9 cellular contexts compared by ENCODE assay signal in the genomic region with DNA sequence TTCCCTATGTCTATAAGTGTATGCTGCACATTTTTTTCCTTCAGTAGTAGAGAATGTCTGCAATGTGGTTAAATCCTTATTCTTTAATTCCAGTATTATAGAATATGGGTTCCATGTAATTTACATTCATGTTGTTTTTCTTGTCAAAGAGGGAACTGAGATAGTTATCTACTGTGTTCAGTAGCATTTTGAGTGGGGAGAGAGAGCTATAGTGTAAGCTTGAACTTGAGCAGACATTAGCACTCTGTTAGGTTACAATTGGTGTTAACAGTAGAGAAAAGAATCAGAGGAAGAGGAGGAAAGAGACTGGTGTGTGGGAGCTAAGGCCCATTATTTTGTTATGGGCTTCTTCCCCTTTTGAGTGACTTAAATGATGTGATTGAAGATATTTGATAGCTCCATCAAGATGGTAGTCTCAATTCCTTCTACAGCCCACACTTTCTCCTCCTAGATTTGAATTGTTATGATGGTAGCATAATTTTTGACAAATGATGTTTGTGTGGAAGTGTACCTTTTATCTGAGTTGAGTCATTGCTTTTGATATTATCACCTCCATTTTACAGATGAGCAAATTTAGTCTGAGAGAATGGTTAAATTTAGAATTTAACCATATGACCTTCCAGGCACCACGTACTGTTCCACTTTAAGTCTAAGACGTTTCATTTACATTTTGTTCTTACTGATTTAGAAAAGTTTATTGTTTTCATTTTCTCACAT.
DNase-seq lines count a peak whose midpoint lies in the region; ATAC-seq and TF ChIP-seq lines count a peak whose summit lies in the region.
"Had no signal": no experiment of that assay in that cellular context is flagged by ENCODE, and none has a peak within 500 bp of the region (broad histone marks: within the 10 kb centered on the region; RNA-seq: fewer than 3 reads in every experiment).

No MANE protein-coding gene starts in this region.

- no peaks in the 10 kb centered on the region for H3K27me3 Mint-ChIP-seq in activated T-helper 2 cell treated with anti-CD3 and anti-CD28 coated beads, Interferon-gamma antibody, Interleukin-2, Interleukin-4, amounts not matched to agents 10 μg/mL and 5 μg/mL and 100 μg/mL, durations not matched to agents 14 hours and 24 hours and 36 hours (ENCODE audit: low read depth)
- H3K27me3 Mint-ChIP-seq in activated CD8-positive, alpha-beta T cell treated with anti-CD3 and anti-CD28 coated beads for 36 hours = peaks cover 17% of the 10 kb centered on the region

- no peak for DNase-seq in activated T-helper 2 cell treated with anti-CD3 and anti-CD28 coated beads, Interferon-gamma antibody, Interleukin-2, Interleukin-4, amounts not matched to agents 10 μg/mL and 5 μg/mL and 100 μg/mL, durations not matched to agents 14 hours and 24 hours and 36 hours (ENCODE audit: low spot score)
- DNase-seq in stomach = no peak
- DNase-seq in activated gamma-delta T cell (lab: John Stamatoyannopoulos, UW) = no peak
- no peak for DNase-seq in activated CD8-positive, alpha-beta T cell treated with anti-CD3 and anti-CD28 coated beads for 36 hours
- DNase-seq: KG1 had no signal

- TF ChIP-seq POLR2A in stomach (IDR thresholded peaks at IDR 0.05) = no peak

- peaks cover 76% of the 10 kb centered on the region for H3K4me1 Mint-ChIP-seq in activated T-helper 2 cell treated with anti-CD3 and anti-CD28 coated beads, Interferon-gamma antibody, Interleukin-2, Interleukin-4, amounts not matched to agents 10 μg/mL and 5 μg/mL and 100 μg/mL, durations not matched to agents 14 hours and 24 hours and 36 hours (ENCODE audit: low read depth)
- peaks cover 12% of the 10 kb centered on the region for H3K4me1 Mint-ChIP-seq in activated CD8-positive, alpha-beta T cell treated with anti-CD3 and anti-CD28 coated beads for 36 hours (ENCODE audit: low read depth)

- TF ChIP-seq EP300 in stomach (IDR thresholded peaks at IDR 0.05) = no peak

- H3K27me3 ChIP-seq in stomach = no peaks in the 10 kb centered on the region

- TF ChIP-seq CTCF in stomach (IDR thresholded peaks at IDR 0.05) = no peak
- no peak for TF ChIP-seq CTCF in activated CD8-positive, alpha-beta T cell treated with anti-CD3 and anti-CD28 coated beads for 36 hours (IDR thresholded peaks at IDR 0.05)

- peak; percentile 39 for ATAC-seq in GM19328 (IDR thresholded peaks at IDR 0.05; ENCODE audit: unreplicated experiment)
- peak; percentile 60 for ATAC-seq in HG02852 (IDR thresholded peaks at IDR 0.05; ENCODE audit: unreplicated experiment)
- ATAC-seq in GM19397 (IDR thresholded peaks at IDR 0.05; ENCODE audit: unreplicated experiment) = no peak
- ATAC-seq in activated CD8-positive, alpha-beta T cell treated with anti-CD3 and anti-CD28 coated beads for 36 hours = no peak

- WGBS in stomach, 5 donors = 23 to 70% (median 40%) methylated on average over 2 of the region's 2 CpGs

- H3K4me3 Mint-ChIP-seq in activated T-helper 2 cell treated with anti-CD3 and anti-CD28 coated beads, Interferon-gamma antibody, Interleukin-2, Interleukin-4, amounts not matched to agents 10 μg/mL and 5 μg/mL and 100 μg/mL, durations not matched to agents 14 hours and 24 hours and 36 hours (ENCODE audit: low read depth) = peak overlapping the region; percentile 28
- H3K4me3 Mint-ChIP-seq in activated CD8-positive, alpha-beta T cell treated with anti-CD3 and anti-CD28 coated beads for 36 hours = no peak overlapping the region
- H3K4me3 Mint-ChIP-seq: natural killer cell treated with Interleukin-12 subunit alpha and Interleukin-12 subunit beta and Interleukin-15 and Interleukin-18, amount 100 ng/mL, for 72 hours had no signal

- no peaks in the 10 kb centered on the region for H3K9me3 Mint-ChIP-seq in activated T-helper 2 cell treated with anti-CD3 and anti-CD28 coated beads, Interferon-gamma antibody, Interleukin-2, Interleukin-4, amounts not matched to agents 10 μg/mL and 5 μg/mL and 100 μg/mL, durations not matched to agents 14 hours and 24 hours and 36 hours
- no peaks in the 10 kb centered on the region for H3K9me3 Mint-ChIP-seq in activated CD8-positive, alpha-beta T cell treated with anti-CD3 and anti-CD28 coated beads for 36 hours
- H3K9me3 Mint-ChIP-seq: natural killer cell treated with Interleukin-12 subunit alpha and Interleukin-12 subunit beta and Interleukin-15 and Interleukin-18, amount 100 ng/mL, for 72 hours had no signal

- intact Hi-C loops in activated T-helper 2 cell treated with anti-CD3 and anti-CD28 coated beads, Interferon-gamma antibody, Interleukin-2, Interleukin-4, amounts not matched to agents 10 μg/mL and 5 μg/mL and 100 μg/mL, durations not matched to agents 14 hours and 24 hours and 36 hours (cut with micrococcal nuclease) = loop anchor here (1.0 to 2.0 kb wide), 4 partner anchors 9 to 311 kb away; a partner anchor contains a TSS
- intact Hi-C loops in stomach (cut with DNase I; ENCODE audit: low total_unique reads) = no loop called here
- intact Hi-C loops in activated CD8-positive, alpha-beta T cell treated with anti-CD3 and anti-CD28 coated beads for 36 hours (cut with micrococcal nuclease) = no loop called here

- peak overlapping the region in 4 of 5 donors; percentile 78 to 92 (median 80) for H3K27ac ChIP-seq in stomach

- H3K36me3 ChIP-seq in stomach = no peaks in the 10 kb centered on the region

- peaks cover 50 to 83% (median 67%) of the 10 kb centered on the region in 4 donors for H3K4me1 ChIP-seq in stomach

- CTCF ChIA-PET in activated CD8-positive, alpha-beta T cell treated with anti-CD3 and anti-CD28 coated beads for 36 hours (lab: Charles Lee) = no interaction called here

- no peaks in the 10 kb centered on the region for H3K9me3 ChIP-seq in stomach

- H3K36me3 Mint-ChIP-seq in activated T-helper 2 cell treated with anti-CD3 and anti-CD28 coated beads, Interferon-gamma antibody, Interleukin-2, Interleukin-4, amounts not matched to agents 10 μg/mL and 5 μg/mL and 100 μg/mL, durations not matched to agents 14 hours and 24 hours and 36 hours (ENCODE audit: low read depth) = no peaks in the 10 kb centered on the region
- no peaks in the 10 kb centered on the region for H3K36me3 Mint-ChIP-seq in activated CD8-positive, alpha-beta T cell treated with anti-CD3 and anti-CD28 coated beads for 36 hours (ENCODE audit: low read depth)
- H3K36me3 Mint-ChIP-seq: natural killer cell treated with Interleukin-12 subunit alpha and Interleukin-12 subunit beta and Interleukin-15 and Interleukin-18, amount 100 ng/mL, for 72 hours had no signal

- no peak overlapping the region for H3K4me3 ChIP-seq in stomach

- POLR2A ChIA-PET in activated CD8-positive, alpha-beta T cell treated with anti-CD3 and anti-CD28 coated beads for 36 hours (lab: Charles Lee) = no interaction called here

- H3K27ac Mint-ChIP-seq in activated T-helper 2 cell treated with anti-CD3 and anti-CD28 coated beads, Interferon-gamma antibody, Interleukin-2, Interleukin-4, amounts not matched to agents 10 μg/mL and 5 μg/mL and 100 μg/mL, durations not matched to agents 14 hours and 24 hours and 36 hours = peak overlapping the region; percentile 84
- no peak overlapping the region for H3K27ac Mint-ChIP-seq in activated CD8-positive, alpha-beta T cell treated with anti-CD3 and anti-CD28 coated beads for 36 hours
- H3K27ac Mint-ChIP-seq: natural killer cell treated with Interleukin-12 subunit alpha and Interleukin-12 subunit beta and Interleukin-15 and Interleukin-18, amount 100 ng/mL, for 72 hours had no signal

Comparison
In these comparisons a context has a peak if more than half of its experiments do, and no peak if none do; other contexts are left out.
1. ATAC-seq: peak in GM19328 (single experiment) and HG02852 (single experiment); none in GM19397 (single experiment) and activated CD8-positive, alpha-beta T cell treated with anti-CD3 and anti-CD28 coated beads for 36 hours (single experiment).